Comparison of ENCODE assay signal across 8 cellular contexts in genomic region chr10:34815174-34816066, GRCh38. TPM values are rescaled to one million over a fixed set of nuclear protein-coding genes. Genes with fewer than 3 reads are reported as not detected.
DNase-seq lines count a peak whose midpoint lies in the region; ATAC-seq and TF ChIP-seq lines count a peak whose summit lies in the region.

PARD3 (minus strand) TSS chr10:34815296; CDS start chr10:34814995, 301 bp downstream.

- peak within 1 kb of the TSS; percentile 81 for H3K4me3 ChIP-seq in LNCaP clone FGC (ENCODE audit: low read depth, low read length)
- H3K4me3 ChIP-seq in fibroblast of villous mesenchyme (ENCODE audit: low read depth, low read length), result peak within 1 kb of the TSS; percentile 75

- no peaks in the 10 kb centered on the region for H3K36me3 Mint-ChIP-seq in activated CD8-positive, alpha-beta T cell treated with anti-CD3 and anti-CD28 coated beads for 36 hours (ENCODE audit: low read depth)
- no peaks in the 10 kb centered on the region for H3K36me3 Mint-ChIP-seq in nephron progenitor cell (ENCODE audit: low read depth)

- peaks cover 6% of the 10 kb centered on the region for H3K4me1 Mint-ChIP-seq in activated CD8-positive, alpha-beta T cell treated with anti-CD3 and anti-CD28 coated beads for 36 hours (ENCODE audit: low read depth)
- peaks cover 45% of the 10 kb centered on the region for H3K4me1 Mint-ChIP-seq in nephron progenitor cell

- peaks cover 45% of the 10 kb centered on the region for H3K27me3 Mint-ChIP-seq in activated CD8-positive, alpha-beta T cell treated with anti-CD3 and anti-CD28 coated beads for 36 hours
- H3K27me3 Mint-ChIP-seq in nephron progenitor cell (ENCODE audit: low read depth, poor library complexity), result peaks cover 27% of the 10 kb centered on the region

- ATAC-seq in GM19395 (IDR thresholded peaks at IDR 0.05; ENCODE audit: unreplicated experiment) (peak; percentile 56), HG02870 (IDR thresholded peaks at IDR 0.05; ENCODE audit: unreplicated experiment) (no peak)
- ATAC-seq in activated CD8-positive, alpha-beta T cell treated with anti-CD3 and anti-CD28 coated beads for 36 hours, result peak; percentile 75

- H3K27ac Mint-ChIP-seq in activated CD8-positive, alpha-beta T cell treated with anti-CD3 and anti-CD28 coated beads for 36 hours, result no peak within 1 kb of the TSS
- peak within 1 kb of the TSS; percentile 57 for H3K27ac Mint-ChIP-seq in nephron progenitor cell

- POLR2A ChIA-PET in activated CD8-positive, alpha-beta T cell treated with anti-CD3 and anti-CD28 coated beads for 36 hours (lab: Charles Lee), result no interaction called here

- TF ChIP-seq CTCF in LNCaP clone FGC (IDR thresholded peaks at IDR 0.05; ENCODE audit: control insufficient read depth, extremely low read depth, insufficient read depth), result no peak
- TF ChIP-seq CTCF in activated CD8-positive, alpha-beta T cell treated with anti-CD3 and anti-CD28 coated beads for 36 hours (IDR thresholded peaks at IDR 0.05), result no peak
- no peak for TF ChIP-seq CTCF in fibroblast of villous mesenchyme (IDR thresholded peaks at IDR 0.05; ENCODE audit: insufficient read depth, low read depth, low read length)
- TF ChIP-seq CTCF in nephron progenitor cell (IDR thresholded peaks at IDR 0.05), result no peak

- intact Hi-C loops in activated CD8-positive, alpha-beta T cell treated with anti-CD3 and anti-CD28 coated beads for 36 hours (cut with micrococcal nuclease), result loop anchor here (10.0 kb wide), 1 partner anchor 141 kb away; no protein-coding TSS in a partner anchor

- DNase-seq in COLO668 (lab: John Stamatoyannopoulos, UW; ENCODE audit: unreplicated experiment) (peak; percentile 72), LNCaP clone FGC (ENCODE audit: low read depth) (no peak), fibroblast of villous mesenchyme (ENCODE audit: low read depth) (peak; percentile 66), nephron progenitor cell (peak; percentile 68), middle frontal gyrus (ENCODE audit: extremely low spot score, low spot score) (no peak)
- peak; percentile 23 for DNase-seq in activated CD8-positive, alpha-beta T cell treated with anti-CD3 and anti-CD28 coated beads for 36 hours

- CTCF ChIA-PET in activated CD8-positive, alpha-beta T cell treated with anti-CD3 and anti-CD28 coated beads for 36 hours (lab: Charles Lee), result no interaction called here

- no peaks in the 10 kb centered on the region for H3K9me3 Mint-ChIP-seq in activated CD8-positive, alpha-beta T cell treated with anti-CD3 and anti-CD28 coated beads for 36 hours
- H3K9me3 Mint-ChIP-seq in nephron progenitor cell, result no peaks in the 10 kb centered on the region

- H3K4me3 Mint-ChIP-seq in activated CD8-positive, alpha-beta T cell treated with anti-CD3 and anti-CD28 coated beads for 36 hours, result peak within 1 kb of the TSS; percentile 63
- peak within 1 kb of the TSS; percentile 92 for H3K4me3 Mint-ChIP-seq in nephron progenitor cell

RNA-seq across cellular contexts. Expression of gene PARD3, which starts in this region (rescaled TPM):
- 1 to 10 TPM; 1.6 to 2.0 TPM for total RNA-seq in activated CD8-positive, alpha-beta T cell treated with anti-CD3 and anti-CD28 coated beads for 36 hours
- 38.7 and 44.0 TPM in 2 replicates for total RNA-seq in fibroblast of villous mesenchyme

Comparison
In these comparisons a context has a peak if more than half of its experiments do, and no peak if none do; other contexts are left out.
1. RNA of gene PARD3 (total RNA-seq): 38.7 to 44.0 TPM in fibroblast of villous mesenchyme; 1.6 to 2.0 TPM in activated CD8-positive, alpha-beta T cell treated with anti-CD3 and anti-CD28 coated beads for 36 hours; every median in the first group is over 10 times any median in the second.
2. DNase-seq: peak in COLO668 (single experiment), activated CD8-positive, alpha-beta T cell treated with anti-CD3 and anti-CD28 coated beads for 36 hours (single experiment), fibroblast of villous mesenchyme (single experiment) and nephron progenitor cell (single experiment); none in LNCaP clone FGC (single experiment) and middle frontal gyrus (single experiment).